ENCODE assay signal across 8 cellular contexts in the genomic region with DNA sequence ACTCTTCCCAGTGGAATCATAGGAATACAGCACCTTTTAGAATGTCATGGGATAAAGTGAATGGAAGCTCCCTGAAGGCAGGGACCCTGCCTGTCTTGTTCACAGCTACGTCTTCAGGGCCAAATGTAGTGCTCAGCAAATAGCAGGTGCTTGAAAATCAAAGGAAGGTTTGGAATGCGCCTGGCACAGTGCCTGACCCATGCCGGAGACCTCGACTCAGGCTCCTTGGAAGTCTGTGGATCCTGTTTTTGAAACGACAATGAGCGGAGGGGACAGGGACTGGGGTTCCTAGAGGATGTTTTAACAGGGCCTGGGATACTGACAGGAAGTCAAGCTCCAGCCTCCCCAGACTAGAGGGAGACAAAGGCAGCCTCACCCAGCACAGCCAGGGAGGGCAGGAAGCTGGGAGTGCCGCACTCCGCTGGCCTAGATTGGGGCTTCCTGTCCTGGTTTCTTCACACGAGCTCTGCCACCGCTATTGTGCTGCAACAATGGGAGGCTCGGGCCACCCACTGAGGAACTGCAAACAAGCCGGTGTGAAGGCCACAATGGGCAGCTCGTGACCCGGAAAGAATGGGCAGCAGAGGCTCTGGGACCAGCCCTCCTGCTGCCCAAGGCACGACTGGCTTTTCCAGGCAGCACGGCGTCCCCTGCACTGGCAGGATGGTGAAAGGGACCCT.
A peak's percentile ranks its signal among the peaks of the same experiment; 100 is the strongest.
DNase-seq lines count a peak whose midpoint lies in the region; ATAC-seq and TF ChIP-seq lines count a peak whose summit lies in the region.

No MANE protein-coding gene starts in this region.

- no peaks in the 10 kb centered on the region for H3K27me3 ChIP-seq in thyroid gland

- 54 to 68% methylated on average over 13 to 15 of the region's 17 CpGs for WGBS in thyroid gland, 2 donors

- intact Hi-C loops in left colon (cut with DNase I, micrococcal nuclease): no loop called here
- intact Hi-C loops in thyroid gland (cut with DNase I): no loop called here

- ATAC-seq in left colon (no peak), GM21737 (IDR thresholded peaks at IDR 0.05; ENCODE audit: unreplicated experiment) (no peak), HG02678 (IDR thresholded peaks at IDR 0.05; ENCODE audit: unreplicated experiment) (no peak)

- peak overlapping the region in 1 of 3 donors; percentile 36 for H3K27ac ChIP-seq in thyroid gland

- H3K4me1 ChIP-seq in thyroid gland: no peaks in the 10 kb centered on the region

- H3K9me3 ChIP-seq in thyroid gland: no peaks in the 10 kb centered on the region

- H3K36me3 ChIP-seq in thyroid gland: no peaks in the 10 kb centered on the region

- no peak for TF ChIP-seq CTCF in thyroid gland (IDR thresholded peaks at IDR 0.05)

- DNase-seq in GDM1 (lab: John Stamatoyannopoulos, UW) (peak; percentile 52), NOMO-1 (lab: John Stamatoyannopoulos, UW; ENCODE audit: unreplicated experiment in 2 of 2) (peak; percentile 55 to 66), amygdala (lab: John Stamatoyannopoulos, UW) (peak in 47 of 56 donors; percentile 21 to 84 (median 59)), left colon (peak; percentile 30 to 41), thyroid gland (peak; percentile 15 to 20), DMS114 treated with DMSO at 0.1 percent for 48 hours (lab: John Stamatoyannopoulos, UW; ENCODE audit: unreplicated experiment) (no peak)

- TF ChIP-seq POLR2A in thyroid gland (IDR thresholded peaks at IDR 0.05): no peak

- no peak overlapping the region for H3K4me3 ChIP-seq in thyroid gland (replicated peaks in 1 of 3)
